10 cellular contexts compared by ENCODE assay signal in the genomic region with DNA sequence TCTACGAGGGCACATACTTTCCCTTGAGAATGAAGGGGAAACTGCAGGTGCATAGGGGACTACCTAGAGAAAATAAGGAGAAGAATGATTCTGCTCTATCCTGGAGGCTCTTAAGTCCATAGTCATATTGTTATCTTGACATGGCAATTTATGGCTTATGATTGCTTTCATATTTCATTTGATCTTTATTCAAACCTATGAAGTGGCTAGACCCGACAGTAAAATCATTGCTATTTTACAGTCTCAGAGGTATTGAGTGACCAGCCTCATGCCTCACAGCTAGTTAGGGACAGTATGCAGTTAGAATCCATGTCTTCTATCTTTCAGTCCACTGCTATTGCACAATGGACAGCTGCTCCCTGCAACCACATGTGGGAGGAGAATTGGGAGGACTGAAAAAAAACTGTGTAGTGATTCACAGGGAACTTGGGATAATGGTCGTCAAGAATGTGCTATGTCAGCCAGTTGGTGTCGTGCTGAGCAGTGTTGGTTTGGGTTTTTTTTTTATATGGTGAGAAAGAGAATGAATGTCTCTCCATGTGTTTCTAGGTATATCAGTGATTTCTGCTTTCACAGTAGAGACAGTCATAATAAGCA.
DNase-seq lines count a peak whose midpoint lies in the region; ATAC-seq and TF ChIP-seq lines count a peak whose summit lies in the region.
"Had no signal": no experiment of that assay in that cellular context is flagged by ENCODE, and none has a peak within 500 bp of the region (broad histone marks: within the 10 kb centered on the region; RNA-seq: fewer than 3 reads in every experiment).

No MANE protein-coding gene starts in this region.

- DNase-seq in AG20443 (ENCODE audit: low spot score) (peak; percentile 93), M059J (ENCODE audit: low read depth) (peak; percentile 88), chondrocyte (ENCODE audit: low spot score) (no peak), mesenchymal stem cell (peak; percentile 96), SKM-1 (lab: John Stamatoyannopoulos, UW; ENCODE audit: unreplicated experiment) (no peak), NCI-H1092 (lab: John Stamatoyannopoulos, UW) (no peak)
- no peak for DNase-seq in activated CD8-positive, alpha-beta memory T cell treated with anti-CD3 and anti-CD28 coated beads, Interleukin-2, amount 50 U/mL, for 4 hours
- DNase-seq: activated naive CD4-positive, alpha-beta T cell had no signal

- H3K14ac ChIP-seq in mesenchymal stem cell (ENCODE audit: low read length in 2 of 2) = no peak overlapping the region

- H3K9me3 Mint-ChIP-seq in chondrocyte (ENCODE audit: low read depth) = no peaks in the 10 kb centered on the region
- H3K9me3 Mint-ChIP-seq: memory B cell had no signal

- no peak for ATAC-seq in GM18520 (IDR thresholded peaks at IDR 0.05; ENCODE audit: unreplicated experiment)

- no peak overlapping the region for H2BK12ac ChIP-seq in mesenchymal stem cell (ENCODE audit: low read length in 2 of 2)

- H3K9ac ChIP-seq in mesenchymal stem cell (ENCODE audit: low read length) = no peak overlapping the region

- H3K23ac ChIP-seq in mesenchymal stem cell (ENCODE audit: low read length in 2 of 2) = no peak overlapping the region

- H3K27me3 Mint-ChIP-seq in chondrocyte (ENCODE audit: low read depth) = no peaks in the 10 kb centered on the region

- H4K91ac ChIP-seq in mesenchymal stem cell (ENCODE audit: low read length) = no peak overlapping the region

- H3K79me1 ChIP-seq in mesenchymal stem cell (replicated peaks; ENCODE audit: low read length, poor library complexity, severe bottlenecking) = no peaks in the 10 kb centered on the region

- no peak overlapping the region for H4K8ac ChIP-seq in mesenchymal stem cell (ENCODE audit: low read length)

- H3K27me3 ChIP-seq in mesenchymal stem cell (ENCODE audit: control insufficient read depth in 1 of 2, insufficient read depth in 1 of 2, low read length in 2 of 2) = no peaks in the 10 kb centered on the region

- H3K9me3 ChIP-seq in mesenchymal stem cell (ENCODE audit: control insufficient read depth, low read length) = no peaks in the 10 kb centered on the region

- no peak overlapping the region for H3K4me3 Mint-ChIP-seq in chondrocyte (ENCODE audit: unreplicated experiment)
- H3K4me3 Mint-ChIP-seq: memory B cell had no signal

- H3K4me2 ChIP-seq in mesenchymal stem cell (ENCODE audit: low read length, poor library complexity, severe bottlenecking) = no peak overlapping the region

- no peaks in the 10 kb centered on the region for H3K36me3 ChIP-seq in mesenchymal stem cell (ENCODE audit: control insufficient read depth in 1 of 2, insufficient read depth in 2 of 2, low read depth in 1 of 2, low read length in 2 of 2)

- no peaks in the 10 kb centered on the region for H3K4me1 ChIP-seq in mesenchymal stem cell (ENCODE audit: control insufficient read depth, insufficient read depth, low read depth, low read length)

- H3K4ac ChIP-seq in mesenchymal stem cell (ENCODE audit: low read depth in 1 of 2, low read length in 2 of 2) = no peak overlapping the region

- H2BK120ac ChIP-seq in mesenchymal stem cell (ENCODE audit: low read depth, low read length) = no peak overlapping the region

- no peak overlapping the region for H2BK15ac ChIP-seq in mesenchymal stem cell (ENCODE audit: low read depth, poor library complexity, severe bottlenecking)

- H3K18ac ChIP-seq in mesenchymal stem cell (ENCODE audit: low read depth in 1 of 2, low read length in 2 of 2) = no peak overlapping the region

- H3K36me3 Mint-ChIP-seq in chondrocyte (ENCODE audit: low read depth) = no peaks in the 10 kb centered on the region
- H3K36me3 Mint-ChIP-seq: memory B cell had no signal

- peak overlapping the region; percentile 57 for H3K27ac Mint-ChIP-seq in chondrocyte (ENCODE audit: unreplicated experiment)
- H3K27ac Mint-ChIP-seq: memory B cell had no signal

- H2AFZ ChIP-seq in mesenchymal stem cell (ENCODE audit: low read depth, low read length) = no peak overlapping the region

- peaks cover 15% of the 10 kb centered on the region for H3K4me1 Mint-ChIP-seq in chondrocyte (ENCODE audit: low read depth)
- H3K4me1 Mint-ChIP-seq: memory B cell had no signal

- peak; percentile 27 for TF ChIP-seq CTCF in chondrocyte (IDR thresholded peaks at IDR 0.05)

- H2AK5ac ChIP-seq in mesenchymal stem cell (ENCODE audit: low read length, severe bottlenecking) = no peak overlapping the region

- H3K27ac ChIP-seq in mesenchymal stem cell (ENCODE audit: low read length, poor library complexity, severe bottlenecking) = no peak overlapping the region

- H2BK5ac ChIP-seq in mesenchymal stem cell (ENCODE audit: low read depth, low read length, poor library complexity, severe bottlenecking) = no peak overlapping the region

- no peak overlapping the region for H3K4me3 ChIP-seq in mesenchymal stem cell (ENCODE audit: insufficient read depth in 1 of 2, low read depth in 1 of 2, low read length in 2 of 2)

- 28% methylated on average over 3 of the region's 4 CpGs for WGBS in mesenchymal stem cell

Comparison
In these comparisons a context has a peak if more than half of its experiments do, and no peak if none do; other contexts are left out.
1. DNase-seq: peak in AG20443 (single experiment), M059J (single experiment) and mesenchymal stem cell (single experiment); none in chondrocyte (single experiment), SKM-1 (single experiment), NCI-H1092 (single experiment) and activated CD8-positive, alpha-beta memory T cell treated with anti-CD3 and anti-CD28 coated beads, Interleukin-2, amount 50 U/mL, for 4 hours (single experiment).